8 cellular contexts compared by ENCODE assay signal in the genomic region with DNA sequence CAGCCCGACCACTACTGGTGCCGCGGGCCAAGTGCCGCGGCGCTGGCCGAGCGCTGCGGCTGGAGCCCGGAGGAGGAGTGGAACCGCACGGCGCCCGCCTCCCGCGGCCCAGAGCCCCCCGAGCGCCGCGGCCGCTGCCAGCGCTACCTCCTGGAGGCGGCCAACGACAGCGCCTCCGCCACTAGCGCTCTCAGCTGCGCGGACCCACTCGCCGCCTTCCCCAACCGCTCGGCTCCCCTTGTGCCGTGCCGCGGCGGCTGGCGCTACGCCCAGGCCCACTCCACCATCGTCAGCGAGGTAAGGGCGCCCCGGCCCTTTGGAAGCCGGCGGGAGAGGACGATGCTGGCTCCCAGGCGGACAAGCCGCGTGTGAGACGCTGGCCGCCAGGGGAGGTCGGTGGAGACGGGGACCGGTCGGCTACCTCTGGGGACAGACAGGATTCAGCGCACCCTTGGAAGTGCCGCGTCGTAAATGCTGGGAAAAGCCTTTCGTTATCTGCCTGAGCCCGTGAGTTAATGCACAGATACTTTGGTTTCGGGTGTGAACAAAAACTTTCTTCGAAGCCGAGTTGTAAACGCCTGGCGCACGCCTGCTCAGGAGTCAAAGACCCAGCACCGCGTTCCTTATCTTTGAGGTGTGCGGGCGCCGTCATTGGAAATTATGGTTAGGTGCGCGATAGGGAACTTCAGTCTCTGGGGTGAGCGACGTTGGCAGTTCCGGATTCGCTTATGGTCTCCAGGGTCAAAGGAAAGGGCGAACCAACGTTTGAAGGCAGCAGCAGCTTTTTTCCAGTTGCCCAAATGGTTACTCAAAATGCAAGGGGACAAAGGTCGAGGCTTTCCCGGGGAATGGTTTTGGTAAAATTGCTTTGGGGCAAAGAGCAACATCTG. TPM values are rescaled to one million over a fixed set of nuclear protein-coding genes. Genes with fewer than 3 reads are reported as not detected.
DNase-seq lines count a peak whose midpoint lies in the region; ATAC-seq and TF ChIP-seq lines count a peak whose summit lies in the region.

No MANE protein-coding gene starts in this region.

- H3K4me1 Mint-ChIP-seq in activated CD8-positive, alpha-beta T cell treated with anti-CD3 and anti-CD28 coated beads for 36 hours (ENCODE audit: low read depth): peaks cover 5% of the 10 kb centered on the region

- intact Hi-C loops in activated CD8-positive, alpha-beta T cell treated with anti-CD3 and anti-CD28 coated beads for 36 hours (cut with micrococcal nuclease): no loop called here
- intact Hi-C loops in left ventricle myocardium superior (cut with micrococcal nuclease): no loop called here

- DNase-seq in GM03348 (ENCODE audit: low spot score) (peak; percentile 51), left ventricle myocardium superior (no peak), retina (peak; percentile 76)
- peak; percentile 6 for DNase-seq in activated CD8-positive, alpha-beta T cell treated with anti-CD3 and anti-CD28 coated beads for 36 hours
- no peak for DNase-seq in activated effector memory CD4-positive, alpha-beta T cell treated with anti-CD3 and anti-CD28 coated beads, Interleukin-2, amount 50 U/mL, for 16 hours

- ATAC-seq in activated CD8-positive, alpha-beta T cell treated with anti-CD3 and anti-CD28 coated beads for 36 hours: no peak
- peak; percentile 79 for ATAC-seq in left ventricle myocardium superior
- ATAC-seq in GM19351 (IDR thresholded peaks at IDR 0.05; ENCODE audit: unreplicated experiment): no peak
- ATAC-seq in HG03469 (IDR thresholded peaks at IDR 0.05; ENCODE audit: unreplicated experiment): no peak
- ATAC-seq in GM21723 (IDR thresholded peaks at IDR 0.05; ENCODE audit: unreplicated experiment): no peak

- H3K4me3 Mint-ChIP-seq in activated CD8-positive, alpha-beta T cell treated with anti-CD3 and anti-CD28 coated beads for 36 hours: no peak overlapping the region

- no peaks in the 10 kb centered on the region for H3K9me3 Mint-ChIP-seq in activated CD8-positive, alpha-beta T cell treated with anti-CD3 and anti-CD28 coated beads for 36 hours

- CTCF ChIA-PET in activated CD8-positive, alpha-beta T cell treated with anti-CD3 and anti-CD28 coated beads for 36 hours (lab: Charles Lee): no interaction called here

- TF ChIP-seq CTCF in activated CD8-positive, alpha-beta T cell treated with anti-CD3 and anti-CD28 coated beads for 36 hours (IDR thresholded peaks at IDR 0.05): no peak

- no peak overlapping the region for H3K27ac Mint-ChIP-seq in activated CD8-positive, alpha-beta T cell treated with anti-CD3 and anti-CD28 coated beads for 36 hours

- H3K27me3 Mint-ChIP-seq in activated CD8-positive, alpha-beta T cell treated with anti-CD3 and anti-CD28 coated beads for 36 hours: peaks cover 44% of the 10 kb centered on the region

- POLR2A ChIA-PET in activated CD8-positive, alpha-beta T cell treated with anti-CD3 and anti-CD28 coated beads for 36 hours (lab: Charles Lee): no interaction called here

- H3K36me3 Mint-ChIP-seq in activated CD8-positive, alpha-beta T cell treated with anti-CD3 and anti-CD28 coated beads for 36 hours (ENCODE audit: low read depth): no peaks in the 10 kb centered on the region

RNA-seq across cellular contexts. Expression of a gene that starts 0.6 kb away (rescaled TPM):
- total RNA-seq in activated CD8-positive, alpha-beta T cell treated with anti-CD3 and anti-CD28 coated beads for 36 hours: not detected
- 1.3 TPM for total RNA-seq in left ventricle myocardium superior

Comparison
In these comparisons a context has a peak if more than half of its experiments do, and no peak if none do; other contexts are left out.
1. DNase-seq: peak in GM03348 (single experiment), activated CD8-positive, alpha-beta T cell treated with anti-CD3 and anti-CD28 coated beads for 36 hours (single experiment) and retina (single experiment); none in left ventricle myocardium superior (single experiment) and activated effector memory CD4-positive, alpha-beta T cell treated with anti-CD3 and anti-CD28 coated beads, Interleukin-2, amount 50 U/mL, for 16 hours (single experiment).